Comparison of ENCODE assay signal across 20 cellular contexts in genomic region chr13:108408670-108409069, GRCh38.
DNase-seq lines count a peak whose midpoint lies in the region; ATAC-seq, FAIRE-seq and TF ChIP-seq lines count a peak whose summit lies in the region.
"Had no signal": no experiment of that assay in that cellular context is flagged by ENCODE, and none has a peak within 500 bp of the region (broad histone marks: within the 10 kb centered on the region; RNA-seq: fewer than 3 reads in every experiment).

No MANE protein-coding gene starts in this region.

- H3K36me3 ChIP-seq in CD4-positive, CD25-positive, alpha-beta regulatory T cell (ENCODE audit: control insufficient read depth, insufficient read depth, low read length), result no peaks in the 10 kb centered on the region

- no peaks in the 10 kb centered on the region for H3K27me3 Mint-ChIP-seq in activated CD8-positive, alpha-beta T cell treated with anti-CD3 and anti-CD28 coated beads for 36 hours
- no peaks in the 10 kb centered on the region for H3K27me3 Mint-ChIP-seq in activated CD8-positive, alpha-beta T cell treated with anti-CD3 and anti-CD28 coated beads, Interleukin-2, amount 10 ng/mL, durations not matched to agents 7 days and 5 days (ENCODE audit: low read depth)
- H3K27me3 Mint-ChIP-seq in CD4-positive, CD25-positive, alpha-beta regulatory T cell, result peaks cover 10% of the 10 kb centered on the region
- H3K27me3 Mint-ChIP-seq in WTC11 (ENCODE audit: low read depth), result no peaks in the 10 kb centered on the region
- peaks cover 0 to 2% (median 0%) of the 10 kb centered on the region in 3 donors for H3K27me3 Mint-ChIP-seq in immature natural killer cell (ENCODE audit: low read depth in 3 of 3)

- CTCF ChIA-PET in activated CD8-positive, alpha-beta T cell treated with anti-CD3 and anti-CD28 coated beads for 36 hours (lab: Charles Lee), result no interaction called here
- CTCF ChIA-PET in activated CD8-positive, alpha-beta T cell treated with anti-CD3 and anti-CD28 coated beads, Interleukin-2, amount 10 ng/mL, durations not matched to agents 7 days and 5 days (lab: Charles Lee), result no interaction called here
- CTCF ChIA-PET in WTC11 (lab: Charles Lee), result no interaction called here

- peaks cover 39% of the 10 kb centered on the region for H3K4me1 Mint-ChIP-seq in activated CD8-positive, alpha-beta T cell treated with anti-CD3 and anti-CD28 coated beads for 36 hours (ENCODE audit: low read depth)
- H3K4me1 Mint-ChIP-seq in activated CD8-positive, alpha-beta T cell treated with anti-CD3 and anti-CD28 coated beads, Interleukin-2, amount 10 ng/mL, durations not matched to agents 7 days and 5 days (ENCODE audit: low read depth), result peaks cover 9% of the 10 kb centered on the region
- peaks cover 44 to 75% (median 58%) of the 10 kb centered on the region in 4 donors for H3K4me1 Mint-ChIP-seq in CD4-positive, CD25-positive, alpha-beta regulatory T cell
- no peaks in the 10 kb centered on the region for H3K4me1 Mint-ChIP-seq in WTC11
- peaks cover 0 to 8% of the 10 kb centered on the region in 2 donors for H3K4me1 Mint-ChIP-seq in immature natural killer cell

- peak overlapping the region; percentile 60 for H3K27ac ChIP-seq in CD4-positive, CD25-positive, alpha-beta regulatory T cell (ENCODE audit: insufficient read depth, low read length, poor library complexity, severe bottlenecking)

- intact Hi-C loops in activated CD8-positive, alpha-beta T cell treated with anti-CD3 and anti-CD28 coated beads for 36 hours (cut with micrococcal nuclease), result no loop called here

- H3K9me3 ChIP-seq in CD4-positive, CD25-positive, alpha-beta regulatory T cell (ENCODE audit: control insufficient read depth in 2 of 2, low read length in 2 of 2), result no peaks in the 10 kb centered on the region

- peaks cover 3% of the 10 kb centered on the region for H3K9me3 Mint-ChIP-seq in activated CD8-positive, alpha-beta T cell treated with anti-CD3 and anti-CD28 coated beads for 36 hours
- no peaks in the 10 kb centered on the region for H3K9me3 Mint-ChIP-seq in activated CD8-positive, alpha-beta T cell treated with anti-CD3 and anti-CD28 coated beads, Interleukin-2, amount 10 ng/mL, durations not matched to agents 7 days and 5 days (ENCODE audit: insufficient read depth)
- H3K9me3 Mint-ChIP-seq in CD4-positive, CD25-positive, alpha-beta regulatory T cell, result peaks cover 0 to 7% (median 3%) of the 10 kb centered on the region in 7 donors
- H3K9me3 Mint-ChIP-seq in WTC11 (peaks cover 14% of the 10 kb centered on the region), immature natural killer cell (peaks cover 0 to 8% (median 0%) of the 10 kb centered on the region in 6 donors)

- H3K4me3 Mint-ChIP-seq in activated CD8-positive, alpha-beta T cell treated with anti-CD3 and anti-CD28 coated beads for 36 hours, result no peak overlapping the region
- no peak overlapping the region for H3K4me3 Mint-ChIP-seq in activated CD8-positive, alpha-beta T cell treated with anti-CD3 and anti-CD28 coated beads, Interleukin-2, amount 10 ng/mL, durations not matched to agents 7 days and 5 days
- H3K4me3 Mint-ChIP-seq in CD4-positive, CD25-positive, alpha-beta regulatory T cell, result peak overlapping the region; percentile 37 to 87 (median 63)
- no peak overlapping the region for H3K4me3 Mint-ChIP-seq in WTC11
- no peak overlapping the region for H3K4me3 Mint-ChIP-seq in immature natural killer cell

- H3K4me3 ChIP-seq in CD4-positive, CD25-positive, alpha-beta regulatory T cell (ENCODE audit: low read depth, low read length), result peak overlapping the region; percentile 79

- DNase-seq in activated CD8-positive, alpha-beta T cell treated with anti-CD3 and anti-CD28 coated beads for 36 hours, result peak; percentile 5
- no peak for DNase-seq in activated CD8-positive, alpha-beta T cell treated with anti-CD3 and anti-CD28 coated beads, Interleukin-2, amount 10 ng/mL, durations not matched to agents 7 days and 5 days
- peak in 2 of 3 donors; percentile 11 to 44 for DNase-seq in CD4-positive, CD25-positive, alpha-beta regulatory T cell
- DNase-seq in SK-N-DZ (ENCODE audit: low spot score) (peak; percentile 24), WTC11 (ENCODE audit: low spot score) (no peak), NCI-H187 treated with DMSO at 0.1 percent for 48 hours (lab: John Stamatoyannopoulos, UW) (no peak), immature natural killer cell (no peak), H54 (ENCODE audit: insufficient read length, low spot score) (no peak)
- DNase-seq: AML-193; C1 segment of cervical spinal cord; DMS79; Karpas-422; MV-4-11; NCI-H1105 treated with DMSO at 0.1 percent for 48 hours; NCI-H2081; NCI-H2171; NCI-H345; NCI-H524; NCI-H774; NK-92 treated with Interleukin-12 subunit alpha and Interleukin-12 subunit beta, amount 100 ng/mL, for 24 hours had no signal

- no peak for TF ChIP-seq POLR2A in H54 (IDR thresholded peaks at IDR 0.05; ENCODE audit: low read depth, low read length)

- TF ChIP-seq CTCF in activated CD8-positive, alpha-beta T cell treated with anti-CD3 and anti-CD28 coated beads for 36 hours (IDR thresholded peaks at IDR 0.05), result no peak
- no peak for TF ChIP-seq CTCF in WTC11 (IDR thresholded peaks at IDR 0.05)

- FAIRE-seq in H54 (lab: Jason Lieb, UNC), result no peak

- no peaks in the 10 kb centered on the region for H3K27me3 ChIP-seq in CD4-positive, CD25-positive, alpha-beta regulatory T cell (ENCODE audit: control insufficient read depth, insufficient read depth, low read length)

- H3K27ac Mint-ChIP-seq in activated CD8-positive, alpha-beta T cell treated with anti-CD3 and anti-CD28 coated beads for 36 hours, result no peak overlapping the region
- no peak overlapping the region for H3K27ac Mint-ChIP-seq in activated CD8-positive, alpha-beta T cell treated with anti-CD3 and anti-CD28 coated beads, Interleukin-2, amount 10 ng/mL, durations not matched to agents 7 days and 5 days
- peak overlapping the region; percentile 84 to 94 (median 90) for H3K27ac Mint-ChIP-seq in CD4-positive, CD25-positive, alpha-beta regulatory T cell
- H3K27ac Mint-ChIP-seq in WTC11 (no peak overlapping the region), immature natural killer cell (no peak overlapping the region)

- H3K4me1 ChIP-seq in CD4-positive, CD25-positive, alpha-beta regulatory T cell (ENCODE audit: control insufficient read depth, insufficient read depth, low read length, poor library complexity, severe bottlenecking), result peaks cover 52% of the 10 kb centered on the region

- no peaks in the 10 kb centered on the region for H3K36me3 Mint-ChIP-seq in activated CD8-positive, alpha-beta T cell treated with anti-CD3 and anti-CD28 coated beads for 36 hours (ENCODE audit: low read depth)
- no peaks in the 10 kb centered on the region for H3K36me3 Mint-ChIP-seq in activated CD8-positive, alpha-beta T cell treated with anti-CD3 and anti-CD28 coated beads, Interleukin-2, amount 10 ng/mL, durations not matched to agents 7 days and 5 days (ENCODE audit: low read depth)
- H3K36me3 Mint-ChIP-seq in CD4-positive, CD25-positive, alpha-beta regulatory T cell, result no peaks in the 10 kb centered on the region
- no peaks in the 10 kb centered on the region for H3K36me3 Mint-ChIP-seq in WTC11
- no peaks in the 10 kb centered on the region for H3K36me3 Mint-ChIP-seq in immature natural killer cell

- POLR2A ChIA-PET in activated CD8-positive, alpha-beta T cell treated with anti-CD3 and anti-CD28 coated beads for 36 hours (lab: Charles Lee), result no interaction called here
- POLR2A ChIA-PET in activated CD8-positive, alpha-beta T cell treated with anti-CD3 and anti-CD28 coated beads, Interleukin-2, amount 10 ng/mL, durations not matched to agents 7 days and 5 days (lab: Charles Lee), result no interaction called here
- POLR2A ChIA-PET in WTC11 (lab: Charles Lee), result no interaction called here

- ATAC-seq in activated CD8-positive, alpha-beta T cell treated with anti-CD3 and anti-CD28 coated beads for 36 hours, result no peak
- no peak for ATAC-seq in activated CD8-positive, alpha-beta T cell treated with anti-CD3 and anti-CD28 coated beads, Interleukin-2, amount 10 ng/mL, durations not matched to agents 7 days and 5 days
- peak; percentile 63 to 69 for ATAC-seq in CD4-positive, CD25-positive, alpha-beta regulatory T cell (ENCODE audit: low read depth in 2 of 2)
- peak; percentile 41; the same call in 1 of the 2 replicates for ATAC-seq in WTC11

TF ChIP-seq in WTC11, 78 proteins besides CTCF, POLR2A, EP300 and RAD21 (continues in another document):
- TF ChIP-seq, protein P1, sequence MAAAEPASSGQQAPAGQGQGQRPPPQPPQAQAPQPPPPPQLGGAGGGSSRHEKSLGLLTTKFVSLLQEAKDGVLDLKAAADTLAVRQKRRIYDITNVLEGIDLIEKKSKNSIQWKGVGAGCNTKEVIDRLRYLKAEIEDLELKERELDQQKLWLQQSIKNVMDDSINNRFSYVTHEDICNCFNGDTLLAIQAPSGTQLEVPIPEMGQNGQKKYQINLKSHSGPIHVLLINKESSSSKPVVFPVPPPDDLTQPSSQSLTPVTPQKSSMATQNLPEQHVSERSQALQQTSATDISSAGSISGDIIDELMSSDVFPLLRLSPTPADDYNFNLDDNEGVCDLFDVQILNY (CRISPR knock-in tag; IDR thresholded peaks at IDR 0.05), result no peak
- TF ChIP-seq RELA (CRISPR knock-in tag; IDR thresholded peaks at IDR 0.05; ENCODE audit: borderline replicate concordance), result no peak
- TF ChIP-seq MAX (CRISPR knock-in tag; IDR thresholded peaks at IDR 0.05), result no peak
- no peak for TF ChIP-seq MXD4 (CRISPR knock-in tag; IDR thresholded peaks at IDR 0.05; ENCODE audit: borderline replicate concordance)
- TF ChIP-seq SMAD4 (CRISPR knock-in tag; IDR thresholded peaks at IDR 0.05), result no peak
- TF ChIP-seq FOXK1 (CRISPR knock-in tag; IDR thresholded peaks at IDR 0.05), result no peak

Comparison
In these comparisons a context has a peak if more than half of its experiments do, and no peak if none do; other contexts are left out.
1. DNase-seq: peak in activated CD8-positive, alpha-beta T cell treated with anti-CD3 and anti-CD28 coated beads for 36 hours (single experiment), CD4-positive, CD25-positive, alpha-beta regulatory T cell (2 of 3) and SK-N-DZ (single experiment); none in activated CD8-positive, alpha-beta T cell treated with anti-CD3 and anti-CD28 coated beads, Interleukin-2, amount 10 ng/mL, durations not matched to agents 7 days and 5 days (single experiment), WTC11 (single experiment), NCI-H187 treated with DMSO at 0.1 percent for 48 hours (single experiment), immature natural killer cell (0 of 3) and H54 (single experiment).
2. ATAC-seq: peak in CD4-positive, CD25-positive, alpha-beta regulatory T cell (2 of 2) and WTC11 (single experiment); none in activated CD8-positive, alpha-beta T cell treated with anti-CD3 and anti-CD28 coated beads for 36 hours (single experiment) and activated CD8-positive, alpha-beta T cell treated with anti-CD3 and anti-CD28 coated beads, Interleukin-2, amount 10 ng/mL, durations not matched to agents 7 days and 5 days (single experiment).
3. H3K27ac Mint-ChIP-seq: peak in CD4-positive, CD25-positive, alpha-beta regulatory T cell (3 of 3); none in activated CD8-positive, alpha-beta T cell treated with anti-CD3 and anti-CD28 coated beads for 36 hours (single experiment), activated CD8-positive, alpha-beta T cell treated with anti-CD3 and anti-CD28 coated beads, Interleukin-2, amount 10 ng/mL, durations not matched to agents 7 days and 5 days (single experiment), WTC11 (single experiment) and immature natural killer cell (0 of 6).
4. H3K4me3 Mint-ChIP-seq: peak in CD4-positive, CD25-positive, alpha-beta regulatory T cell (4 of 4); none in activated CD8-positive, alpha-beta T cell treated with anti-CD3 and anti-CD28 coated beads for 36 hours (single experiment), activated CD8-positive, alpha-beta T cell treated with anti-CD3 and anti-CD28 coated beads, Interleukin-2, amount 10 ng/mL, durations not matched to agents 7 days and 5 days (single experiment), WTC11 (single experiment) and immature natural killer cell (0 of 5).